Comparison of ENCODE assay signal across 21 cellular contexts in genomic region chr10:131653140-131653539, GRCh38.
"Had no signal": no experiment of that assay in that cellular context is flagged by ENCODE, and none has a peak within 500 bp of the region (broad histone marks: within the 10 kb centered on the region; RNA-seq: fewer than 3 reads in every experiment).

No MANE protein-coding gene starts in this region.

- H3K4me3 Mint-ChIP-seq: endodermal cell; stimulated activated memory B cell treated with anti-CD40 and anti-IgM and Interleukin-4, amounts not matched to agents 10 μg/mL and 1 μg/mL and 100 μg/mL, for 72 hours; stimulated activated naive CD8-positive, alpha-beta T cell treated with anti-CD3 and anti-CD28 coated beads, Interleukin-15, Interleukin-2, amounts not matched to agents 100 ng/mL and 50 ng/mL, for 24 hours had no signal

- H3K36me3 Mint-ChIP-seq: naive thymus-derived CD8-positive, alpha-beta T cell; stimulated activated memory B cell treated with anti-CD40 and anti-IgM and Interleukin-4, amounts not matched to agents 10 μg/mL and 1 μg/mL and 100 μg/mL, for 72 hours had no signal

- H3K27ac ChIP-seq: colonic mucosa, foreskin keratinocyte, hepatocyte, pancreas, prostate gland, right lobe of liver had no signal

- H3K27ac Mint-ChIP-seq: endodermal cell; naive thymus-derived CD8-positive, alpha-beta T cell; stimulated activated memory B cell treated with anti-CD40 and anti-IgM and Interleukin-4, amounts not matched to agents 10 μg/mL and 1 μg/mL and 100 μg/mL, for 72 hours; stimulated activated naive CD8-positive, alpha-beta T cell treated with anti-CD3 and anti-CD28 coated beads, Interleukin-15, Interleukin-2, amounts not matched to agents 100 ng/mL and 50 ng/mL, for 24 hours had no signal

- H2AFZ ChIP-seq: hepatocyte had no signal

- H3K9me3 ChIP-seq: colonic mucosa, mucosa of descending colon, pancreas, prostate gland, right lobe of liver had no signal

- DNase-seq: cerebellar nuclear complex; colonic mucosa; effector CD4-positive, alpha-beta T cell; endodermal cell; erythroblast; foreskin keratinocyte; kidney glomerular epithelial cell; mammary epithelial cell; naive thymus-derived CD8-positive, alpha-beta T cell; nucleus accumbens; pancreas; stimulated activated CD4-positive, alpha-beta T cell treated with anti-CD3 and anti-CD28 coated beads, Interleukin-15, amount 100 ng/mL, for 24 hours; stimulated activated CD4-positive, alpha-beta T cell treated with anti-CD3 and anti-CD28 coated beads, Interleukin-1b, Interleukin-23, amount 100 ng/mL, for 48 hours; stimulated activated CD4-positive, alpha-beta T cell treated with anti-CD3 and anti-CD28 coated beads, Interleukin-4, amount 100 ng/mL, for 24 hours; trophoblast cell had no signal

- ATAC-seq: foreskin keratinocyte; mucosa of descending colon; naive thymus-derived CD8-positive, alpha-beta T cell; pancreas; stimulated activated memory B cell treated with anti-CD40 and anti-IgM and Interleukin-4, amounts not matched to agents 10 μg/mL and 1 μg/mL and 100 μg/mL, for 72 hours had no signal

- H3K4me2 ChIP-seq: hepatocyte had no signal

- H3K9me3 Mint-ChIP-seq: endodermal cell; naive thymus-derived CD8-positive, alpha-beta T cell; stimulated activated naive CD8-positive, alpha-beta T cell treated with anti-CD3 and anti-CD28 coated beads, Interleukin-15, Interleukin-2, amounts not matched to agents 100 ng/mL and 50 ng/mL, for 24 hours had no signal

- H3K36me3 ChIP-seq: colonic mucosa, pancreas, prostate gland, right lobe of liver had no signal

- H3K4me1 ChIP-seq: colonic mucosa, foreskin keratinocyte, pancreas, prostate gland, right lobe of liver had no signal

- H3K79me2 ChIP-seq: hepatocyte had no signal

- H3K4me3 ChIP-seq: colonic mucosa, hepatocyte, mucosa of descending colon, pancreas, prostate gland, right lobe of liver had no signal

- H3K4me1 Mint-ChIP-seq: stimulated activated memory B cell treated with anti-CD40 and anti-IgM and Interleukin-4, amounts not matched to agents 10 μg/mL and 1 μg/mL and 100 μg/mL, for 72 hours had no signal

- H3K27me3 ChIP-seq: colonic mucosa, foreskin keratinocyte, pancreas, right lobe of liver had no signal
